Comparison of ENCODE assay signal across 30 cellular contexts in genomic region chr15:91488452-91488851, GRCh38.
"Had no signal": no experiment of that assay in that cellular context is flagged by ENCODE, and none has a peak within 500 bp of the region (broad histone marks: within the 10 kb centered on the region; RNA-seq: fewer than 3 reads in every experiment).

No MANE protein-coding gene starts in this region.

- H3K27me3 Mint-ChIP-seq: activated CD4-positive, alpha-beta T cell treated with anti-CD3 and anti-CD28 coated beads for 36 hours; activated T-helper 17 cell treated with anti-CD3 and anti-CD28 coated beads, Interleukin-2, amount 50 U/mL, for 72 hours; stimulated activated naive CD8-positive, alpha-beta T cell treated with anti-CD3 and anti-CD28 coated beads, Interleukin-15, Interleukin-2, amounts not matched to agents 100 ng/mL and 50 ng/mL, for 24 hours had no signal

- H3K36me3 ChIP-seq: esophagus squamous epithelium, gastroesophageal sphincter, right lobe of liver, thoracic aorta had no signal

- DNase-seq: activated CD4-positive, alpha-beta T cell treated with anti-CD3 and anti-CD28 coated beads for 36 hours; activated CD4-positive, alpha-beta T cell treated with anti-CD3 and anti-CD28 coated beads, Interleukin-2, amount 50 U/mL, for 48 hours; activated CD4-positive, CD25-positive, alpha-beta regulatory T cell; activated CD8-positive, alpha-beta memory T cell treated with anti-CD3 and anti-CD28 coated beads, Interleukin-2, amount 50 U/mL, for 48 hours; activated gamma-delta T cell treated with Interleukin-2 at 50 U/mL for 16 hours; activated naive CD4-positive, alpha-beta T cell treated with anti-CD3 and anti-CD28 coated beads, Interleukin-2, amount 50 U/mL, for 16 hours; activated T-cell treated with anti-CD3 and anti-CD28 coated beads, Interleukin-2, amount 50 U/mL, for 4 hours; amniotic stem cell; dermis blood vessel endothelial cell; effector CD4-positive, alpha-beta T cell; esophagus squamous epithelium; head of caudate nucleus; hippocampal formation; left cardiac atrium; left ventricle myocardium superior; posterior cingulate gyrus; right lobe of liver; stimulated activated CD4-positive, alpha-beta T cell treated with anti-CD3 and anti-CD28 coated beads, Interleukin-4, amount 100 ng/mL, for 1 hour; T-helper 1 cell; trophoblast cell had no signal

- FAIRE-seq: colon, keratinocyte, urothelium cell line had no signal

- H3K27me3 ChIP-seq: esophagus squamous epithelium, gastroesophageal sphincter, right lobe of liver had no signal

- H3K4me1 Mint-ChIP-seq: nephron had no signal

- ATAC-seq: activated CD4-positive, alpha-beta T cell treated with anti-CD3 and anti-CD28 coated beads for 36 hours; activated T-cell treated with anti-CD3 and anti-CD28 coated beads, Interleukin-2, amount 50 U/mL, for 4 hours; activated T-helper 17 cell treated with anti-CD3 and anti-CD28 coated beads, Interleukin-2, amount 50 U/mL, for 72 hours; gastroesophageal sphincter; left cardiac atrium; left ventricle myocardium superior; right lobe of liver had no signal

- H3K27ac ChIP-seq: epithelial cell of prostate, esophagus squamous epithelium, gastroesophageal sphincter, right lobe of liver, thoracic aorta had no signal

- H3K4me1 ChIP-seq: esophagus squamous epithelium, gastroesophageal sphincter, right lobe of liver had no signal

- H3K9me3 ChIP-seq: esophagus squamous epithelium, right lobe of liver, thoracic aorta had no signal

- H3K4me3 Mint-ChIP-seq: activated CD4-positive, alpha-beta T cell treated with anti-CD3 and anti-CD28 coated beads for 36 hours; activated T-cell treated with anti-CD3 and anti-CD28 coated beads, Interleukin-2, amount 50 U/mL, for 4 hours; activated T-helper 17 cell treated with anti-CD3 and anti-CD28 coated beads, Interleukin-2, amount 50 U/mL, for 72 hours; nephron; stimulated activated naive CD8-positive, alpha-beta T cell treated with anti-CD3 and anti-CD28 coated beads, Interleukin-15, Interleukin-2, amounts not matched to agents 100 ng/mL and 50 ng/mL, for 24 hours; T-helper 2 cell treated with Interferon-gamma antibody and Interleukin-4, amounts not matched to agents 5 μg/mL and 100 μg/mL, for 36 hours had no signal

- H3K9me3 Mint-ChIP-seq: activated T-helper 17 cell treated with anti-CD3 and anti-CD28 coated beads, Interleukin-2, amount 50 U/mL, for 72 hours; T-helper 2 cell treated with Interferon-gamma antibody and Interleukin-4, amounts not matched to agents 5 μg/mL and 100 μg/mL, for 36 hours had no signal

- H3K4me3 ChIP-seq: esophagus squamous epithelium, gastroesophageal sphincter, right lobe of liver, thoracic aorta had no signal

- H3K27ac Mint-ChIP-seq: activated CD4-positive, alpha-beta T cell treated with anti-CD3 and anti-CD28 coated beads for 36 hours; activated T-helper 17 cell treated with anti-CD3 and anti-CD28 coated beads, Interleukin-2, amount 50 U/mL, for 72 hours; nephron; stimulated activated naive CD8-positive, alpha-beta T cell treated with anti-CD3 and anti-CD28 coated beads, Interleukin-15, Interleukin-2, amounts not matched to agents 100 ng/mL and 50 ng/mL, for 24 hours; T-helper 2 cell treated with Interferon-gamma antibody and Interleukin-4, amounts not matched to agents 5 μg/mL and 100 μg/mL, for 36 hours had no signal
